In genomic region chr1:28756846-28757245, GRCh38 we compare ENCODE assay signal across 14 cellular contexts. TPM values are rescaled to one million over a fixed set of nuclear protein-coding genes. Genes with fewer than 3 reads are reported as not detected.
DNase-seq lines count a peak whose midpoint lies in the region; ATAC-seq and TF ChIP-seq lines count a peak whose summit lies in the region.
"Had no signal": no experiment of that assay in that cellular context is flagged by ENCODE, and none has a peak within 500 bp of the region (broad histone marks: within the 10 kb centered on the region; RNA-seq: fewer than 3 reads in every experiment).

No MANE protein-coding gene starts in this region.

- POLR2A ChIA-PET in activated CD4-positive, alpha-beta T cell treated with anti-CD3 and anti-CD28 coated beads, Interleukin-2, amount 10 ng/mL, durations not matched to agents 7 days and 5 days (lab: Charles Lee), result no interaction called here
- POLR2A ChIA-PET in Panc1 (lab: Charles Lee), result interaction anchor here (0.8 kb wide), 1 partner anchor 11 kb away, joined by 17 read pairs; no protein-coding TSS in a partner anchor

- no peaks in the 10 kb centered on the region for H3K79me1 ChIP-seq in trophoblast cell (ENCODE audit: low read length)

- H4K12ac ChIP-seq in trophoblast cell (ENCODE audit: low read depth, low read length), result no peak overlapping the region

- BruUV-seq in Panc1 (replicated peaks; lab: Mats Ljungman, UMichigan), result TSS peak; percentile 48

- peaks cover 21% of the 10 kb centered on the region for H3K36me3 ChIP-seq in Panc1 (ENCODE audit: control insufficient read depth, insufficient read depth, low read length)
- H3K36me3 ChIP-seq in trophoblast cell (ENCODE audit: control insufficient read depth in 1 of 2, insufficient read depth in 2 of 2, low read length in 2 of 2), result peaks cover 29 to 33% of the 10 kb centered on the region in 2 experiments
- H3K36me3 ChIP-seq in gastrocnemius medialis, result peaks cover 0 to 4% of the 10 kb centered on the region in 2 donors

- no peak overlapping the region for H3K27ac Mint-ChIP-seq in activated CD4-positive, alpha-beta T cell treated with anti-CD3 and anti-CD28 coated beads, Interleukin-2, amount 10 ng/mL, durations not matched to agents 7 days and 5 days

- H3K27me3 Mint-ChIP-seq in activated CD4-positive, alpha-beta T cell treated with anti-CD3 and anti-CD28 coated beads, Interleukin-2, amount 10 ng/mL, durations not matched to agents 7 days and 5 days, result no peaks in the 10 kb centered on the region
- H3K27me3 Mint-ChIP-seq: T-cell had no signal

- no peak for TF ChIP-seq POLR2A in gastrocnemius medialis (IDR thresholded peaks at IDR 0.05)

- H3K79me2 ChIP-seq in trophoblast cell (ENCODE audit: control insufficient read depth, insufficient read depth, low read length, poor library complexity), result peaks cover 13% of the 10 kb centered on the region

- H3K4me3 ChIP-seq in Panc1 (ENCODE audit: low read depth in 2 of 2, low read length in 2 of 2) (no peak overlapping the region), fibroblast of mammary gland (ENCODE audit: control insufficient read depth, low read depth, low read length) (no peak overlapping the region), trophoblast cell (ENCODE audit: low read depth, low read length) (no peak overlapping the region), gastrocnemius medialis (no peak overlapping the region)
- H3K4me3 ChIP-seq: tibial nerve had no signal

- no peak overlapping the region for H2BK120ac ChIP-seq in trophoblast cell (ENCODE audit: insufficient read depth, low read length, poor library complexity)

- H3K4me1 ChIP-seq in Panc1 (ENCODE audit: control insufficient read depth, insufficient read depth, low read length) (no peaks in the 10 kb centered on the region), trophoblast cell (ENCODE audit: control insufficient read depth in 1 of 2, insufficient read depth in 2 of 2, low read length in 2 of 2) (no peaks in the 10 kb centered on the region), gastrocnemius medialis (peaks cover 56 to 63% of the 10 kb centered on the region in 2 donors)

- no peak overlapping the region for H3K4me2 ChIP-seq in trophoblast cell (ENCODE audit: low read length)

- peaks cover 14% of the 10 kb centered on the region for H3K4me1 Mint-ChIP-seq in activated CD4-positive, alpha-beta T cell treated with anti-CD3 and anti-CD28 coated beads, Interleukin-2, amount 10 ng/mL, durations not matched to agents 7 days and 5 days

- H3K27ac ChIP-seq in Panc1 (ENCODE audit: low read length) (no peak overlapping the region), trophoblast cell (ENCODE audit: low read depth, low read length) (no peak overlapping the region), gastrocnemius medialis (peak overlapping the region in 1 of 4 donors; percentile 16)
- H3K27ac ChIP-seq: tibial nerve had no signal

- no peak overlapping the region for H3K14ac ChIP-seq in trophoblast cell (ENCODE audit: low read length)

- no peaks in the 10 kb centered on the region for H3K9me3 Mint-ChIP-seq in activated CD4-positive, alpha-beta T cell treated with anti-CD3 and anti-CD28 coated beads, Interleukin-2, amount 10 ng/mL, durations not matched to agents 7 days and 5 days
- H3K9me3 Mint-ChIP-seq: T-cell had no signal

- no peak overlapping the region for H3K4me3 Mint-ChIP-seq in activated CD4-positive, alpha-beta T cell treated with anti-CD3 and anti-CD28 coated beads, Interleukin-2, amount 10 ng/mL, durations not matched to agents 7 days and 5 days
- H3K4me3 Mint-ChIP-seq: T-cell had no signal

- peak; percentile 11 for DNase-seq in activated CD4-positive, alpha-beta T cell treated with anti-CD3 and anti-CD28 coated beads, Interleukin-2, amount 10 ng/mL, durations not matched to agents 7 days and 5 days
- DNase-seq in activated CD4-positive, alpha-beta T cell treated with anti-CD3 and anti-CD28 coated beads, Interleukin-2, amount 50 U/mL, for 1 hour, result no peak
- no peak for DNase-seq in Panc1 (ENCODE audit: low read depth, low spot score)
- no peak for DNase-seq in fibroblast of mammary gland (ENCODE audit: low read depth)
- no peak for DNase-seq in trophoblast cell
- DNase-seq in gastrocnemius medialis, result no peak
- no peak for DNase-seq in stimulated activated CD4-positive, alpha-beta T cell treated with anti-CD3 and anti-CD28 coated beads, Interleukin-2, amount 100 ng/mL, for 24 hours
- DNase-seq in AG08395 (ENCODE audit: low spot score), result no peak
- DNase-seq: activated CD8-positive, alpha-beta memory T cell treated with anti-CD3 and anti-CD28 coated beads, Interleukin-2, amount 50 U/mL, for 48 hours; AML-193; KBM-7; NCI-H526 treated with DMSO at 0.1 percent for 48 hours had no signal

- H3K27me3 ChIP-seq in Panc1 (ENCODE audit: control insufficient read depth, insufficient read depth, low read length) (no peaks in the 10 kb centered on the region), trophoblast cell (ENCODE audit: insufficient read depth, low read length) (no peaks in the 10 kb centered on the region), gastrocnemius medialis (no peaks in the 10 kb centered on the region)
- H3K27me3 ChIP-seq: tibial nerve had no signal

- no peak overlapping the region for H4K91ac ChIP-seq in trophoblast cell (ENCODE audit: low read depth, low read length)

- H4K8ac ChIP-seq in trophoblast cell (ENCODE audit: low read depth, low read length), result no peak overlapping the region

- WGBS in trophoblast cell (ENCODE audit: extremely low coverage, insufficient coverage, insufficient read length), result no CpG with 5 or more reads among the region's 5 CpGs

- H2AFZ ChIP-seq in trophoblast cell (ENCODE audit: insufficient read depth, low read length, poor library complexity), result no peak overlapping the region

- H3K23ac ChIP-seq in trophoblast cell (ENCODE audit: low read length), result no peak overlapping the region

- CTCF ChIA-PET in activated CD4-positive, alpha-beta T cell treated with anti-CD3 and anti-CD28 coated beads, Interleukin-2, amount 10 ng/mL, durations not matched to agents 7 days and 5 days (lab: Charles Lee), result interaction anchor here (0.6 to 1.7 kb wide), 2 partner anchors 20 to 439 kb away, joined by 4 to 6 read pairs; partner anchors contain the start of gene YTHDF2
- CTCF ChIA-PET in Panc1 (lab: Charles Lee), result no interaction called here

- no peak overlapping the region for H2BK12ac ChIP-seq in trophoblast cell (ENCODE audit: low read length)

- H2BK5ac ChIP-seq in trophoblast cell (ENCODE audit: low read depth, low read length, poor library complexity), result no peak overlapping the region

- peak overlapping the region; percentile 34 for H3K4ac ChIP-seq in trophoblast cell (ENCODE audit: low read depth, low read length)

- in situ Hi-C loops in Panc1 (cut with HindIII; ENCODE audit: low pct_unique_long_range_greater_than_20kb, low sequenced_read_pairs), result no loop called here
- in situ Hi-C loops in gastrocnemius medialis (cut with MboI; ENCODE audit: low sequenced_read_pairs in 4 of 4), result no loop called here

- intact Hi-C loops in Panc1 (cut with micrococcal nuclease; ENCODE audit: unreplicated experiment) (no loop called here), gastrocnemius medialis (cut with DNase I; ENCODE audit: low total_unique reads) (no loop called here)

- no peak for ATAC-seq in Panc1
- ATAC-seq in gastrocnemius medialis, result no peak

- TF ChIP-seq CTCF in Panc1 (IDR thresholded peaks at IDR 0.05) (no peak), fibroblast of mammary gland (conservative IDR thresholded peaks at IDR 0.05; ENCODE audit: control insufficient read depth, insufficient read depth, low read depth, low read length) (peak; percentile 5), gastrocnemius medialis (IDR thresholded peaks at IDR 0.05 in 4 of 5, conservative IDR thresholded peaks at IDR 0.05 in 1 of 5) (peak in 1 of 5 experiments; percentile 4)

- no peak overlapping the region for H3K18ac ChIP-seq in trophoblast cell (ENCODE audit: low read length)

- peaks cover 26% of the 10 kb centered on the region for H3K36me3 Mint-ChIP-seq in activated CD4-positive, alpha-beta T cell treated with anti-CD3 and anti-CD28 coated beads, Interleukin-2, amount 10 ng/mL, durations not matched to agents 7 days and 5 days (ENCODE audit: low read depth)

- no peaks in the 10 kb centered on the region for H3K9me3 ChIP-seq in Panc1 (ENCODE audit: control insufficient read depth, insufficient read depth, low read depth, low read length)
- no peaks in the 10 kb centered on the region for H3K9me3 ChIP-seq in trophoblast cell (ENCODE audit: insufficient read depth, low read depth, low read length)
- H3K9me3 ChIP-seq in gastrocnemius medialis, result no peaks in the 10 kb centered on the region
- H3K9me3 ChIP-seq: tibial nerve had no signal

- H2AK5ac ChIP-seq in trophoblast cell (ENCODE audit: low read length), result no peak overlapping the region

- no peak overlapping the region for H3K9ac ChIP-seq in trophoblast cell (ENCODE audit: low read length)

RNA-seq across cellular contexts. Expression of gene YTHDF2, which starts 20.1 kb away (rescaled TPM):
- total RNA-seq in activated CD4-positive, alpha-beta T cell treated with anti-CD3 and anti-CD28 coated beads, Interleukin-2, amount 10 ng/mL, durations not matched to agents 7 days and 5 days, result 10 to 100 TPM; 76.3 to 89.2 TPM
- total RNA-seq in Panc1 (2021; ENCODE audit: unreplicated experiment), result 97.3 TPM
- polyA plus RNA-seq in Panc1 (2012; ENCODE audit: insufficient read length), result 64.4 TPM
- polyA plus RNA-seq in trophoblast cell (2013), result 150 and 158 TPM in 2 replicates
- total RNA-seq in gastrocnemius medialis, result 10 to 100 TPM; 35.6 to 50.6 (median 47.0) TPM

RNA-seq across cellular contexts. Expression of gene OPRD1, which starts 55.1 kb away (rescaled TPM):
- not detected for total RNA-seq in activated CD4-positive, alpha-beta T cell treated with anti-CD3 and anti-CD28 coated beads, Interleukin-2, amount 10 ng/mL, durations not matched to agents 7 days and 5 days
- 5.4 TPM for total RNA-seq in Panc1 (2021; ENCODE audit: unreplicated experiment)
- 2.3 TPM for polyA plus RNA-seq in Panc1 (2012; ENCODE audit: insufficient read length)
- 2.2 and 2.4 TPM in 2 replicates for polyA plus RNA-seq in trophoblast cell (2013)
- under 1 TPM in 3 of 4 donors, not detected in 1; 0.15 to 0.24 (median 0.24) TPM for total RNA-seq in gastrocnemius medialis
- total RNA-seq: T-cell, tibial nerve had no signal
